ENCODE assay signal across 8 cellular contexts in genomic region chr2:177169810-177170514, GRCh38. TPM values are rescaled to one million over a fixed set of nuclear protein-coding genes. Genes with fewer than 3 reads are reported as not detected.
DNase-seq lines count a peak whose midpoint lies in the region; ATAC-seq and TF ChIP-seq lines count a peak whose summit lies in the region.

No MANE protein-coding gene starts in this region.

- H3K27ac ChIP-seq in IMR-90 (ENCODE audit: insufficient read depth, low read length): peak overlapping the region; percentile 39
- H3K27ac ChIP-seq in OCI-LY7 (ENCODE audit: low read depth, low read length, poor library complexity, severe bottlenecking): no peak overlapping the region

- BruUV-seq in IMR-90 (replicated peaks; lab: Mats Ljungman, UMichigan) (no TSS peak), OCI-LY7 (replicated peaks; lab: Mats Ljungman, UMichigan) (no TSS peak)

- peak overlapping the region; percentile 88 for H2BK20ac ChIP-seq in IMR-90 (ENCODE audit: low read depth, low read length)

- no peak for TF ChIP-seq CTCF in GM12864 (IDR thresholded peaks at IDR 0.05; ENCODE audit: low read depth, low read length, missing control alignments)
- TF ChIP-seq CTCF in IMR-90 (conservative IDR thresholded peaks at IDR 0.05; ENCODE audit: low read depth, low read length): no peak
- no peak for TF ChIP-seq CTCF in OCI-LY7 (conservative IDR thresholded peaks at IDR 0.05; ENCODE audit: low read length)

- peak overlapping the region; percentile 46 to 91; a peak in 3 of 4 replicates for H4K8ac ChIP-seq in IMR-90 (ENCODE audit: low read depth in 2 of 2, low read length in 2 of 2)

- POLR2A ChIA-PET in IMR-90 (lab: Charles Lee; ENCODE audit: unreplicated experiment): no interaction called here
- POLR2A ChIA-PET in OCI-LY7 (lab: Charles Lee): interaction anchor here (0.7 to 1.1 kb wide), 2 partner anchors 11 to 30 kb away, joined by 3 read pairs; no protein-coding TSS in a partner anchor

- H2AK9ac ChIP-seq in IMR-90 (replicated peaks; ENCODE audit: low read depth, low read length, poor library complexity): peak overlapping the region; percentile 43

- H3K9me1 ChIP-seq in IMR-90 (ENCODE audit: insufficient read depth, low read length): peaks cover 11% of the 10 kb centered on the region; the same call in 1 of the 2 replicates

- TF ChIP-seq RAD21 in IMR-90 (IDR thresholded peaks at IDR 0.05; ENCODE audit: low read length): no peak

- H3K36me3 Mint-ChIP-seq in activated naive CD8-positive, alpha-beta T cell treated with anti-CD3 and anti-CD28 coated beads for 36 hours: no peaks in the 10 kb centered on the region
- H3K36me3 Mint-ChIP-seq in stimulated activated effector memory CD8-positive, alpha-beta T cell treated with anti-CD3 and anti-CD28 coated beads, Interleukin-12 subunit alpha, Interleukin-12 subunit beta, amount 100 ng/mL, for 72 hours: no peaks in the 10 kb centered on the region

- ATAC-seq in GM21529 (IDR thresholded peaks at IDR 0.05; ENCODE audit: unreplicated experiment) (peak; percentile 67), IMR-90 (ENCODE audit: low read depth) (no peak)
- peak; percentile 72 for ATAC-seq in stimulated activated effector memory CD8-positive, alpha-beta T cell treated with anti-CD3 and anti-CD28 coated beads, Interleukin-12 subunit alpha, Interleukin-12 subunit beta, amount 100 ng/mL, for 72 hours

- intact Hi-C loops in IMR-90 (cut with micrococcal nuclease) (no loop called here), OCI-LY7 (cut with micrococcal nuclease; ENCODE audit: unreplicated experiment) (no loop called here)

- H3K9me3 Mint-ChIP-seq in activated naive CD8-positive, alpha-beta T cell treated with anti-CD3 and anti-CD28 coated beads for 36 hours: no peaks in the 10 kb centered on the region
- no peaks in the 10 kb centered on the region for H3K9me3 Mint-ChIP-seq in stimulated activated effector memory CD8-positive, alpha-beta T cell treated with anti-CD3 and anti-CD28 coated beads, Interleukin-12 subunit alpha, Interleukin-12 subunit beta, amount 100 ng/mL, for 72 hours

- CTCF ChIA-PET in IMR-90 (lab: Yijun Ruan, JAX) (interaction anchor here (0.6 to 1.5 kb wide), 5 partner anchors 85 to 1330 kb away, joined by 3 to 8 read pairs (median 4); no protein-coding TSS in a partner anchor), OCI-LY7 (lab: Charles Lee; ENCODE audit: unreplicated experiment) (no interaction called here)

- H3K9me3 ChIP-seq in IMR-90 (ENCODE audit: control insufficient read depth, insufficient read depth, low read length): no peaks in the 10 kb centered on the region
- no peaks in the 10 kb centered on the region for H3K9me3 ChIP-seq in OCI-LY7 (ENCODE audit: low read length)

- peak overlapping the region; percentile 64; the same call in 2 of the 3 replicates for H2BK15ac ChIP-seq in IMR-90 (ENCODE audit: low read depth, low read length)

- dilution Hi-C loops in IMR-90 (cut with HindIII; ENCODE audit: low sequenced_read_pairs, unreplicated experiment): no loop called here

- in situ Hi-C loops in IMR-90 (cut with MboI; ENCODE audit: low sequenced_read_pairs): loop anchor here (5.0 to 10.0 kb wide), 4 partner anchors 157 to 585 kb away; no protein-coding TSS in a partner anchor

- no peaks in the 10 kb centered on the region for H4K20me1 ChIP-seq in IMR-90 (ENCODE audit: insufficient read depth, low read length)
- no peaks in the 10 kb centered on the region for H4K20me1 ChIP-seq in OCI-LY7 (ENCODE audit: insufficient read depth, low read length)

- peak overlapping the region; percentile 80 for H3K18ac ChIP-seq in IMR-90 (ENCODE audit: low read depth, low read length)

- H3K27ac Mint-ChIP-seq in activated naive CD8-positive, alpha-beta T cell treated with anti-CD3 and anti-CD28 coated beads for 36 hours: peak overlapping the region; percentile 50
- H3K27ac Mint-ChIP-seq in stimulated activated effector memory CD8-positive, alpha-beta T cell treated with anti-CD3 and anti-CD28 coated beads, Interleukin-12 subunit alpha, Interleukin-12 subunit beta, amount 100 ng/mL, for 72 hours: peak overlapping the region; percentile 35

- H3K56ac ChIP-seq in IMR-90 (ENCODE audit: extremely low read depth, insufficient read depth, low read length): peak overlapping the region; percentile 27; the same call in 1 of the 2 replicates

- H3K4me1 ChIP-seq in IMR-90 (ENCODE audit: control insufficient read depth, insufficient read depth, low read length): peaks cover 15% of the 10 kb centered on the region
- H3K4me1 ChIP-seq in OCI-LY7 (ENCODE audit: insufficient read depth, low read length, poor library complexity, severe bottlenecking): peaks cover 25% of the 10 kb centered on the region

- H3K79me2 ChIP-seq in OCI-LY7 (ENCODE audit: insufficient read depth, low read depth, low read length): no peaks in the 10 kb centered on the region

- DNase-seq in GM12864 (ENCODE audit: low read depth) (peak; percentile 65), IMR-90 (no peak), OCI-LY7 (ENCODE audit: low spot score) (no peak), midbrain (lab: John Stamatoyannopoulos, UW) (no peak), GM03348 (ENCODE audit: low spot score) (no peak)
- peak; percentile 20 for DNase-seq in activated naive CD8-positive, alpha-beta T cell treated with anti-CD3 and anti-CD28 coated beads for 36 hours
- no peak for DNase-seq in stimulated activated effector memory CD8-positive, alpha-beta T cell treated with anti-CD3 and anti-CD28 coated beads, Interleukin-12 subunit alpha, Interleukin-12 subunit beta, amount 100 ng/mL, for 72 hours (ENCODE audit: low spot score in 2 of 2)

- peak overlapping the region; percentile 72 for H2AK5ac ChIP-seq in IMR-90 (ENCODE audit: low read depth, low read length)

- H3K27me3 ChIP-seq in IMR-90 (ENCODE audit: control insufficient read depth, insufficient read depth, low read length): no peaks in the 10 kb centered on the region

- peak overlapping the region; percentile 89 for H3K14ac ChIP-seq in IMR-90 (replicated peaks; ENCODE audit: low read depth, low read length)

- H3K36me3 ChIP-seq in IMR-90 (ENCODE audit: control insufficient read depth, insufficient read depth, low read length) (no peaks in the 10 kb centered on the region), OCI-LY7 (ENCODE audit: insufficient read depth, low read length) (no peaks in the 10 kb centered on the region)

- peak overlapping the region; percentile 99 for H4K5ac ChIP-seq in IMR-90 (ENCODE audit: low read depth, low read length)

- H3K4me2 ChIP-seq in IMR-90 (ENCODE audit: low read depth, low read length) (no peak overlapping the region), OCI-LY7 (ENCODE audit: low read length) (no peak overlapping the region)

- peaks cover 42% of the 10 kb centered on the region for H3K4me1 Mint-ChIP-seq in activated naive CD8-positive, alpha-beta T cell treated with anti-CD3 and anti-CD28 coated beads for 36 hours
- peaks cover 23% of the 10 kb centered on the region for H3K4me1 Mint-ChIP-seq in stimulated activated effector memory CD8-positive, alpha-beta T cell treated with anti-CD3 and anti-CD28 coated beads, Interleukin-12 subunit alpha, Interleukin-12 subunit beta, amount 100 ng/mL, for 72 hours

- H2BK5ac ChIP-seq in IMR-90 (ENCODE audit: low read depth, low read length, poor library complexity, severe bottlenecking): peak overlapping the region; percentile 89

- no peak overlapping the region for H3K4me3 ChIP-seq in GM12864 (ENCODE audit: low read depth, low read length)
- H3K4me3 ChIP-seq in IMR-90 (ENCODE audit: insufficient read depth, low read depth, low read length): no peak overlapping the region
- H3K4me3 ChIP-seq in OCI-LY7 (ENCODE audit: low read depth, low read length, poor library complexity, severe bottlenecking): no peak overlapping the region

- no peaks in the 10 kb centered on the region for H3K9me2 ChIP-seq in OCI-LY7 (ENCODE audit: insufficient read depth, low read length)

- TF ChIP-seq POLR2A in IMR-90 (IDR thresholded peaks at IDR 0.05; ENCODE audit: low read depth, low read length): no peak

- H3K79me1 ChIP-seq in IMR-90 (ENCODE audit: low read depth in 1 of 2, low read length in 2 of 2): peaks cover 3 to 11% of the 10 kb centered on the region in 2 experiments; a peak in 3 of 4 replicates

- H3K23ac ChIP-seq in IMR-90 (ENCODE audit: low read depth, low read length): peak overlapping the region; percentile 84

- H3K27me3 Mint-ChIP-seq in activated naive CD8-positive, alpha-beta T cell treated with anti-CD3 and anti-CD28 coated beads for 36 hours: no peaks in the 10 kb centered on the region

- peak overlapping the region; percentile 50 for H2AFZ ChIP-seq in IMR-90 (replicated peaks; ENCODE audit: low read length, poor library complexity)
- H2AFZ ChIP-seq in OCI-LY7 (ENCODE audit: low read length): no peak overlapping the region

- H4K91ac ChIP-seq in IMR-90 (ENCODE audit: insufficient read depth, low read depth, low read length): peak overlapping the region; percentile 92

- 83% methylated on average over 2 of the region's 7 CpGs; no CpG with 5 or more reads in 1 of the 2 experiments for WGBS in IMR-90 (ENCODE audit: extremely low coverage in 2 of 2, insufficient read length in 1 of 2), 2 experiments

- peak overlapping the region; percentile 75 for H3K4ac ChIP-seq in IMR-90 (ENCODE audit: low read depth, low read length)

- H3K9ac ChIP-seq in IMR-90 (ENCODE audit: low read depth, low read length): no peak overlapping the region

- peak overlapping the region; percentile 85 for H2BK120ac ChIP-seq in IMR-90 (ENCODE audit: low read depth, low read length)

- H3K4me3 Mint-ChIP-seq in activated naive CD8-positive, alpha-beta T cell treated with anti-CD3 and anti-CD28 coated beads for 36 hours: no peak overlapping the region
- H3K4me3 Mint-ChIP-seq in stimulated activated effector memory CD8-positive, alpha-beta T cell treated with anti-CD3 and anti-CD28 coated beads, Interleukin-12 subunit alpha, Interleukin-12 subunit beta, amount 100 ng/mL, for 72 hours: no peak overlapping the region

TF ChIP-seq in IMR-90, 13 proteins besides CTCF, POLR2A, EP300 and RAD21 (continues in another document):
- TF ChIP-seq CEBPB (IDR thresholded peaks at IDR 0.05; ENCODE audit: low read depth, low read length) (no peak), RFX5 (IDR thresholded peaks at IDR 0.05; ENCODE audit: low read depth, low read length) (no peak), USF2 (IDR thresholded peaks at IDR 0.05; ENCODE audit: low read depth, low read length) (no peak)

RNA-seq across cellular contexts. Expression of gene HNRNPA3, which starts 42.6 kb away (rescaled TPM):
- 18.6 and 35.6 TPM in 2 replicates for total RNA-seq in IMR-90 (2012; rRNA removed)
- polyA plus RNA-seq in IMR-90 (2012; rRNA removed): 111 and 119 TPM in 2 replicates
- 20.4 and 31.8 TPM in 2 replicates for polyA plus RNA-seq in IMR-90 (2012; cell fraction: cytosol; rRNA removed)
- polyA plus RNA-seq in IMR-90 (2012; cell fraction: nucleus; rRNA removed; ENCODE audit: low replicate concordance): 9.3 and 76.5 TPM in 2 replicates
- total RNA-seq in activated naive CD8-positive, alpha-beta T cell treated with anti-CD3 and anti-CD28 coated beads for 36 hours: 100 to 1,000 TPM; 253 to 254 TPM
- total RNA-seq in OCI-LY7 (2014; rRNA removed; shearing (Covaris generic)): 68.2 and 82.2 TPM in 2 replicates
- total RNA-seq in OCI-LY7 (2022): 450 and 472 TPM in 2 replicates

Comparison
In these comparisons a context has a peak if more than half of its experiments do, and no peak if none do; other contexts are left out.
1. DNase-seq: peak in GM12864 (single experiment) and activated naive CD8-positive, alpha-beta T cell treated with anti-CD3 and anti-CD28 coated beads for 36 hours (single experiment); none in IMR-90 (single experiment), stimulated activated effector memory CD8-positive, alpha-beta T cell treated with anti-CD3 and anti-CD28 coated beads, Interleukin-12 subunit alpha, Interleukin-12 subunit beta, amount 100 ng/mL, for 72 hours (0 of 2), OCI-LY7 (single experiment), midbrain (single experiment) and GM03348 (single experiment).